8 cellular contexts compared by ENCODE assay signal in genomic region chr19:43555185-43555770, GRCh38. TPM values are rescaled to one million over a fixed set of nuclear protein-coding genes. Genes with fewer than 3 reads are reported as not detected.
DNase-seq lines count a peak whose midpoint lies in the region; TF ChIP-seq lines count a peak whose summit lies in the region.

No MANE protein-coding gene starts in this region.

- peak; percentile 84 for TF ChIP-seq CTCF in Calu3 (IDR thresholded peaks at IDR 0.05; ENCODE audit: unreplicated experiment)
- TF ChIP-seq CTCF in RWPE1 (conservative IDR thresholded peaks at IDR 0.05; ENCODE audit: low read depth): peak; percentile 69
- peak; percentile 91 for TF ChIP-seq CTCF in fibroblast of the aortic adventitia (IDR thresholded peaks at IDR 0.05; ENCODE audit: insufficient read depth, low read length)
- peak; percentile 91 for TF ChIP-seq CTCF in osteoblast (IDR thresholded peaks at IDR 0.05; ENCODE audit: extremely low read depth, low read depth, low read length)
- peak; percentile 46 to 53 (median 50) for TF ChIP-seq CTCF in tibial nerve (IDR thresholded peaks at IDR 0.05)

- CTCF ChIA-PET in Calu3 (lab: Charles Lee): interaction anchor here (0.6 to 1.6 kb wide), 13 partner anchors 8 to 254 kb away, joined by 3 to 13 read pairs (median 3); partner anchors contain the start of genes IRGQ, KCNN4, ZNF575 and ZNF576
- CTCF ChIA-PET in RWPE1 (lab: Yijun Ruan, JAX): interaction anchor here (0.5 to 1.7 kb wide), 14 partner anchors 10 to 255 kb away, joined by 3 to 8 read pairs (median 4); no protein-coding TSS in a partner anchor

- POLR2A ChIA-PET in RWPE1 (lab: Yijun Ruan, JAX; ENCODE audit: low non-redundant PET): no interaction called here

- no peak overlapping the region for H3K4me3 Mint-ChIP-seq in Calu3 (ENCODE audit: low read depth, unreplicated experiment)
- no peak overlapping the region for H3K4me3 Mint-ChIP-seq in activated T-helper 1 cell treated with anti-CD3 and anti-CD28 coated beads, Interleukin-12 subunit alpha, Interleukin-12 subunit beta, Interleukin-2, Interleukin-4 antibody, amounts not matched to agents 30 ng/mL and 10 ng/mL and 1 ng/mL, durations not matched to agents 14 hours and 24 hours and 36 hours

- intact Hi-C loops in Calu3 (cut with micrococcal nuclease; ENCODE audit: unreplicated experiment): loop anchor here (5.0 kb wide), 1 partner anchor 97 kb away; no protein-coding TSS in a partner anchor
- intact Hi-C loops in activated T-helper 1 cell treated with anti-CD3 and anti-CD28 coated beads, Interleukin-12 subunit alpha, Interleukin-12 subunit beta, Interleukin-2, Interleukin-4 antibody, amounts not matched to agents 30 ng/mL and 10 ng/mL and 1 ng/mL, durations not matched to agents 14 hours and 24 hours and 36 hours (cut with micrococcal nuclease): loop anchor here (1.0 to 10.0 kb wide), 3 partner anchors 39 to 252 kb away; no protein-coding TSS in a partner anchor

- peaks cover 8% of the 10 kb centered on the region for H3K4me1 ChIP-seq in osteoblast (ENCODE audit: insufficient read depth, low read length)
- no peaks in the 10 kb centered on the region for H3K4me1 ChIP-seq in tibial nerve

- no TSS peak for BruUV-seq in Calu3 (replicated peaks; lab: Mats Ljungman, UMichigan)

- H3K4me2 ChIP-seq in osteoblast (ENCODE audit: insufficient read depth, low read length): no peak overlapping the region

- H3K4me3 ChIP-seq in fibroblast of the aortic adventitia (ENCODE audit: low read depth, low read length) (no peak overlapping the region), osteoblast (ENCODE audit: insufficient read depth, low read length) (no peak overlapping the region), tibial nerve (no peak overlapping the region)

- no peaks in the 10 kb centered on the region for H3K9me3 Mint-ChIP-seq in Calu3 (ENCODE audit: low read depth, unreplicated experiment)
- H3K9me3 Mint-ChIP-seq in activated T-helper 1 cell treated with anti-CD3 and anti-CD28 coated beads, Interleukin-12 subunit alpha, Interleukin-12 subunit beta, Interleukin-2, Interleukin-4 antibody, amounts not matched to agents 30 ng/mL and 10 ng/mL and 1 ng/mL, durations not matched to agents 14 hours and 24 hours and 36 hours: no peaks in the 10 kb centered on the region

- peak; percentile 87 for DNase-seq in Calu3
- DNase-seq in HUDEP-2 (lab: John Stamatoyannopoulos, UW; ENCODE audit: unreplicated experiment in 76 of 76): peak in 72 of 76 experiments; percentile 10 to 92 (median 70)
- DNase-seq in RWPE1 (ENCODE audit: low spot score): peak; percentile 43
- peak; percentile 75 for DNase-seq in activated T-helper 1 cell treated with anti-CD3 and anti-CD28 coated beads, Interleukin-12 subunit alpha, Interleukin-12 subunit beta, Interleukin-2, Interleukin-4 antibody, amounts not matched to agents 30 ng/mL and 10 ng/mL and 1 ng/mL, durations not matched to agents 14 hours and 24 hours and 36 hours (ENCODE audit: low spot score)
- DNase-seq in fibroblast of the aortic adventitia (ENCODE audit: low read depth): peak; percentile 71
- peak; percentile 97 for DNase-seq in osteoblast (ENCODE audit: insufficient read length, low spot score, missing footprints)
- DNase-seq in tibial nerve (ENCODE audit: low spot score in 2 of 2): peak; percentile 42 to 77
- no peak for DNase-seq in mesenteric fat pad (ENCODE audit: low spot score)

- H3K27me3 ChIP-seq in osteoblast (ENCODE audit: insufficient read depth, low read length) (no peaks in the 10 kb centered on the region), tibial nerve (no peaks in the 10 kb centered on the region)

- H3K36me3 Mint-ChIP-seq in Calu3 (ENCODE audit: insufficient read depth, unreplicated experiment): peaks cover 38% of the 10 kb centered on the region
- H3K36me3 Mint-ChIP-seq in activated T-helper 1 cell treated with anti-CD3 and anti-CD28 coated beads, Interleukin-12 subunit alpha, Interleukin-12 subunit beta, Interleukin-2, Interleukin-4 antibody, amounts not matched to agents 30 ng/mL and 10 ng/mL and 1 ng/mL, durations not matched to agents 14 hours and 24 hours and 36 hours (ENCODE audit: low read depth): peaks cover 9% of the 10 kb centered on the region

- peaks cover 8% of the 10 kb centered on the region for H3K79me2 ChIP-seq in osteoblast (ENCODE audit: insufficient read depth, low read length)

- peaks cover 3% of the 10 kb centered on the region for H4K20me1 ChIP-seq in osteoblast (ENCODE audit: insufficient read depth, low read length)

- no peak for TF ChIP-seq EP300 in tibial nerve (IDR thresholded peaks at IDR 0.05)

- WGBS in tibial nerve, 2 donors: 37 to 42% methylated on average over 8 of the region's 8 CpGs

- H2AFZ ChIP-seq in osteoblast (ENCODE audit: low read length): no peak overlapping the region

- H3K27ac Mint-ChIP-seq in Calu3 (ENCODE audit: unreplicated experiment): no peak overlapping the region
- H3K27ac Mint-ChIP-seq in activated T-helper 1 cell treated with anti-CD3 and anti-CD28 coated beads, Interleukin-12 subunit alpha, Interleukin-12 subunit beta, Interleukin-2, Interleukin-4 antibody, amounts not matched to agents 30 ng/mL and 10 ng/mL and 1 ng/mL, durations not matched to agents 14 hours and 24 hours and 36 hours: peak overlapping the region; percentile 18

- H3K27me3 Mint-ChIP-seq in Calu3 (ENCODE audit: unreplicated experiment): no peaks in the 10 kb centered on the region
- no peaks in the 10 kb centered on the region for H3K27me3 Mint-ChIP-seq in activated T-helper 1 cell treated with anti-CD3 and anti-CD28 coated beads, Interleukin-12 subunit alpha, Interleukin-12 subunit beta, Interleukin-2, Interleukin-4 antibody, amounts not matched to agents 30 ng/mL and 10 ng/mL and 1 ng/mL, durations not matched to agents 14 hours and 24 hours and 36 hours (ENCODE audit: insufficient read depth)

- no peaks in the 10 kb centered on the region for H3K9me3 ChIP-seq in osteoblast (ENCODE audit: low read depth, low read length)
- H3K9me3 ChIP-seq in tibial nerve: no peaks in the 10 kb centered on the region

- no peaks in the 10 kb centered on the region for H3K4me1 Mint-ChIP-seq in Calu3 (ENCODE audit: low read depth, unreplicated experiment)
- peaks cover 9% of the 10 kb centered on the region for H3K4me1 Mint-ChIP-seq in activated T-helper 1 cell treated with anti-CD3 and anti-CD28 coated beads, Interleukin-12 subunit alpha, Interleukin-12 subunit beta, Interleukin-2, Interleukin-4 antibody, amounts not matched to agents 30 ng/mL and 10 ng/mL and 1 ng/mL, durations not matched to agents 14 hours and 24 hours and 36 hours (ENCODE audit: low read depth)

- H3K36me3 ChIP-seq in osteoblast (ENCODE audit: insufficient read depth, low read length) (peaks cover 37% of the 10 kb centered on the region), tibial nerve (peaks cover 0 to 90% (median 17%) of the 10 kb centered on the region in 3 donors)

- H3K27ac ChIP-seq in RWPE1 (no peak overlapping the region), osteoblast (ENCODE audit: low read depth, low read length) (peak overlapping the region; percentile 11), tibial nerve (no peak overlapping the region)

- no peak for TF ChIP-seq POLR2A in tibial nerve (IDR thresholded peaks at IDR 0.05)

RNA-seq across cellular contexts. Expression of gene XRCC1, which starts 20.0 kb away (rescaled TPM):
- total RNA-seq in Calu3 (2022): 55.8 and 56.8 TPM in 2 replicates
- total RNA-seq in activated T-helper 1 cell treated with anti-CD3 and anti-CD28 coated beads, Interleukin-12 subunit alpha, Interleukin-12 subunit beta, Interleukin-2, Interleukin-4 antibody, amounts not matched to agents 30 ng/mL and 10 ng/mL and 1 ng/mL, durations not matched to agents 14 hours and 24 hours and 36 hours: 27.4 and 28.7 TPM in 2 replicates
- 23.5 and 32.9 TPM in 2 replicates for total RNA-seq in fibroblast of the aortic adventitia (ENCODE audit: low replicate concordance)
- total RNA-seq in osteoblast: 21.4 and 22.7 TPM in 2 replicates
- total RNA-seq in tibial nerve: 10 to 100 TPM; 18.6 to 30.6 (median 25.7) TPM
- total RNA-seq in mesenteric fat pad: 18.2 TPM

RNA-seq across cellular contexts. Expression of gene PINLYP, which starts 20.3 kb away (rescaled TPM):
- total RNA-seq in Calu3 (2022) (0.17 and 0.76 TPM in 2 replicates), fibroblast of the aortic adventitia (ENCODE audit: low replicate concordance) (6.4 and 7.4 TPM in 2 replicates), osteoblast (0.72 and 2.9 TPM in 2 replicates), tibial nerve (10 to 100 TPM in 3 of 4 donors, 1 to 10 TPM in 1; 7.5 to 45.7 (median 21.6) TPM), mesenteric fat pad (2.2 TPM)
- total RNA-seq in activated T-helper 1 cell treated with anti-CD3 and anti-CD28 coated beads, Interleukin-12 subunit alpha, Interleukin-12 subunit beta, Interleukin-2, Interleukin-4 antibody, amounts not matched to agents 30 ng/mL and 10 ng/mL and 1 ng/mL, durations not matched to agents 14 hours and 24 hours and 36 hours: 4.9 and 5.7 TPM in 2 replicates

RNA-seq across cellular contexts. Expression of gene ZNF575, which starts 22.3 kb away (rescaled TPM):
- 2.2 and 2.8 TPM in 2 replicates for total RNA-seq in Calu3 (2022)
- total RNA-seq in activated T-helper 1 cell treated with anti-CD3 and anti-CD28 coated beads, Interleukin-12 subunit alpha, Interleukin-12 subunit beta, Interleukin-2, Interleukin-4 antibody, amounts not matched to agents 30 ng/mL and 10 ng/mL and 1 ng/mL, durations not matched to agents 14 hours and 24 hours and 36 hours: 1.4 and 2.6 TPM in 2 replicates
- 0.63 TPM in 1 of 2 replicates, not detected in the other for total RNA-seq in fibroblast of the aortic adventitia (ENCODE audit: low replicate concordance)
- total RNA-seq in osteoblast: 0.29 and 0.72 TPM in 2 replicates
- total RNA-seq in tibial nerve: under 1 TPM in 2 of 4 donors, not detected in 2; 0.60 to 0.63 TPM
- 1.7 TPM for total RNA-seq in mesenteric fat pad

RNA-seq across cellular contexts. Expression of gene ETHE1, which starts 28.3 kb away (rescaled TPM):
- total RNA-seq in Calu3 (2022) (44.8 and 48.4 TPM in 2 replicates), fibroblast of the aortic adventitia (ENCODE audit: low replicate concordance) (11.3 and 78.2 TPM in 2 replicates), osteoblast (42.7 and 52.1 TPM in 2 replicates), tibial nerve (10 to 100 TPM; 33.7 to 54.5 (median 41.9) TPM), mesenteric fat pad (20.4 TPM)
- total RNA-seq in activated T-helper 1 cell treated with anti-CD3 and anti-CD28 coated beads, Interleukin-12 subunit alpha, Interleukin-12 subunit beta, Interleukin-2, Interleukin-4 antibody, amounts not matched to agents 30 ng/mL and 10 ng/mL and 1 ng/mL, durations not matched to agents 14 hours and 24 hours and 36 hours: 55.1 and 55.4 TPM in 2 replicates

RNA-seq across cellular contexts. Expression of gene IRGQ, which starts 40.7 kb away (rescaled TPM):
- 34.2 and 36.1 TPM in 2 replicates for total RNA-seq in Calu3 (2022)
- 33.5 and 34.9 TPM in 2 replicates for total RNA-seq in activated T-helper 1 cell treated with anti-CD3 and anti-CD28 coated beads, Interleukin-12 subunit alpha, Interleukin-12 subunit beta, Interleukin-2, Interleukin-4 antibody, amounts not matched to agents 30 ng/mL and 10 ng/mL and 1 ng/mL, durations not matched to agents 14 hours and 24 hours and 36 hours
- 17.5 and 32.3 TPM in 2 replicates for total RNA-seq in fibroblast of the aortic adventitia (ENCODE audit: low replicate concordance)
- total RNA-seq in osteoblast: 18.9 and 23.2 TPM in 2 replicates
- total RNA-seq in tibial nerve: 10 to 100 TPM; 21.6 to 26.1 (median 23.6) TPM
- 21.7 TPM for total RNA-seq in mesenteric fat pad
